ENCODE assay signal across 8 cellular contexts in genomic region chr12:121494093-121494787, GRCh38.
DNase-seq lines count a peak whose midpoint lies in the region; ATAC-seq lines count a peak whose summit lies in the region.

No MANE protein-coding gene starts in this region.

- peak; percentile 54 for DNase-seq in NCI-H2227 (lab: John Stamatoyannopoulos, UW; ENCODE audit: unreplicated experiment)
- DNase-seq in NCI-H2227 treated with DMSO at 0.1 percent for 48 hours (lab: John Stamatoyannopoulos, UW): no peak
- peak; percentile 53 for DNase-seq in RPMI8226
- peak; percentile 38 for DNase-seq in activated gamma-delta T cell treated with anti-CD3 and anti-CD28 coated beads, Interleukin-2, amount 50 U/mL, for 16 hours (ENCODE audit: low read depth)
- DNase-seq in head of caudate nucleus: peak in 41 of 42 donors; percentile 22 to 81 (median 56)
- DNase-seq in stimulated activated CD4-positive, alpha-beta T cell treated with anti-CD3 and anti-CD28 coated beads, Interleukin-12 subunit alpha, Interleukin-12 subunit beta, amount 100 ng/mL, for 24 hours (ENCODE audit: low read depth in 2 of 2): peak; percentile 17 to 52
- no peak for DNase-seq in DMS79 treated with DMSO at 0.1 percent for 48 hours (lab: John Stamatoyannopoulos, UW)

- no peak for ATAC-seq in HG03108 (IDR thresholded peaks at IDR 0.05; ENCODE audit: unreplicated experiment)

- intact Hi-C loops in head of caudate nucleus (cut with DNase I): no loop called here

Comparison
In these comparisons a context has a peak if more than half of its experiments do, and no peak if none do; other contexts are left out.
1. DNase-seq: peak in NCI-H2227 (single experiment), RPMI8226 (single experiment), activated gamma-delta T cell treated with anti-CD3 and anti-CD28 coated beads, Interleukin-2, amount 50 U/mL, for 16 hours (single experiment), head of caudate nucleus (41 of 42) and stimulated activated CD4-positive, alpha-beta T cell treated with anti-CD3 and anti-CD28 coated beads, Interleukin-12 subunit alpha, Interleukin-12 subunit beta, amount 100 ng/mL, for 24 hours (2 of 2); none in NCI-H2227 treated with DMSO at 0.1 percent for 48 hours (single experiment) and DMS79 treated with DMSO at 0.1 percent for 48 hours (single experiment).